In the genomic region with DNA sequence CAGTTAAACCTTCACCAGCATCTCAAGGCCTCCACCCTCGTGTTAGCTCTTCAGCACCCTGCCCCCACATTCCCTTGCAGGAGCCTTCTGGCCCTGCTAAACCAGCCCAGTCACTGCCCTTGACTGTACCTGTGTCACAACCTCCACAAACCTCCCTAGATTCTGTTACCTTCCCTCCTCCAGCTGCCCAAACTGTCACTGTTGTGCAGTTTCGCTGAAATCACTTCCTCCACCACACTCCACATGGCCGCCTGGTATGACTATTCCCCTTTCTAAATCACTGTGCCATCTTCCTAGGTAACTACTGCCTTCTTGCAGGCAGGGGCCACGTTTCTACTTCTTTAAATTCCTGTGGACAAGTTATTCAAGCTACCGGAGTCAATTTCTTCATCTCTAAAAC, we compare ENCODE assay signal across 20 cellular contexts.
DNase-seq lines count a peak whose midpoint lies in the region; ATAC-seq and TF ChIP-seq lines count a peak whose summit lies in the region.
"Had no signal": no experiment of that assay in that cellular context is flagged by ENCODE, and none has a peak within 500 bp of the region (broad histone marks: within the 10 kb centered on the region; RNA-seq: fewer than 3 reads in every experiment).

No MANE protein-coding gene starts in this region.

- H3K9me3 Mint-ChIP-seq in activated CD4-positive, alpha-beta memory T cell treated with anti-CD3 and anti-CD28 coated beads for 36 hours, result no peaks in the 10 kb centered on the region
- H3K9me3 Mint-ChIP-seq in activated CD4-positive, alpha-beta memory T cell treated with anti-CD3 and anti-CD28 coated beads, Interleukin-2, amount 10 ng/mL, durations not matched to agents 7 days and 5 days, result no peaks in the 10 kb centered on the region
- H3K9me3 Mint-ChIP-seq in WTC11 (no peaks in the 10 kb centered on the region; the same call in 1 of the 2 replicates), CD14-positive monocyte (peaks cover 0 to 1% (median 0%) of the 10 kb centered on the region in 7 donors)
- H3K9me3 Mint-ChIP-seq: CD8-positive, alpha-beta memory T cell had no signal

- no peaks in the 10 kb centered on the region for H4K20me1 ChIP-seq in Karpas-422 (ENCODE audit: insufficient read depth, low read depth, low read length)

- DNase-seq in activated CD4-positive, alpha-beta memory T cell treated with anti-CD3 and anti-CD28 coated beads for 36 hours, result peak; percentile 28
- DNase-seq in activated CD4-positive, alpha-beta memory T cell treated with anti-CD3 and anti-CD28 coated beads, Interleukin-2, amount 10 ng/mL, durations not matched to agents 7 days and 5 days, result no peak
- no peak for DNase-seq in WTC11 (ENCODE audit: low spot score)
- peak; percentile 49 for DNase-seq in posterior vena cava (ENCODE audit: low spot score)
- DNase-seq in CD14-positive monocyte (ENCODE audit: low spot score), result no peak
- no peak for DNase-seq in Karpas-422
- DNase-seq in HT-29 (ENCODE audit: low spot score), result no peak
- DNase-seq: CD8-positive, alpha-beta memory T cell; DMS79 treated with DMSO at 0.1 percent for 48 hours; KG1; NCI-H1436; NCI-H2029; NCI-H2171; NCI-H446; NCI-H69; NK-92 treated with Interleukin-12 subunit alpha and Interleukin-12 subunit beta, amount 100 ng/mL, for 24 hours; OCI-M1 had no signal

- H3K27me3 Mint-ChIP-seq in activated CD4-positive, alpha-beta memory T cell treated with anti-CD3 and anti-CD28 coated beads for 36 hours, result peaks cover 9% of the 10 kb centered on the region
- H3K27me3 Mint-ChIP-seq in activated CD4-positive, alpha-beta memory T cell treated with anti-CD3 and anti-CD28 coated beads, Interleukin-2, amount 10 ng/mL, durations not matched to agents 7 days and 5 days, result peaks cover 17% of the 10 kb centered on the region
- no peaks in the 10 kb centered on the region for H3K27me3 Mint-ChIP-seq in WTC11 (ENCODE audit: low read depth)
- H3K27me3 Mint-ChIP-seq in CD14-positive monocyte (ENCODE audit: low read depth in 3 of 3), result peaks cover 0 to 2% (median 0%) of the 10 kb centered on the region in 3 donors

- POLR2A ChIA-PET in activated CD4-positive, alpha-beta memory T cell treated with anti-CD3 and anti-CD28 coated beads for 36 hours (lab: Charles Lee), result no interaction called here
- POLR2A ChIA-PET in activated CD4-positive, alpha-beta memory T cell treated with anti-CD3 and anti-CD28 coated beads, Interleukin-2, amount 10 ng/mL, durations not matched to agents 7 days and 5 days (lab: Charles Lee), result no interaction called here
- POLR2A ChIA-PET in WTC11 (lab: Charles Lee), result no interaction called here

- no peaks in the 10 kb centered on the region for H3K9me3 ChIP-seq in Karpas-422 (ENCODE audit: low read length)
- H3K9me3 ChIP-seq: BLaER1, HAP-1 had no signal

- CTCF ChIA-PET in activated CD4-positive, alpha-beta memory T cell treated with anti-CD3 and anti-CD28 coated beads for 36 hours (lab: Charles Lee), result no interaction called here
- CTCF ChIA-PET in activated CD4-positive, alpha-beta memory T cell treated with anti-CD3 and anti-CD28 coated beads, Interleukin-2, amount 10 ng/mL, durations not matched to agents 7 days and 5 days (lab: Charles Lee), result interaction anchor here (1.0 kb wide), 1 partner anchor 192 kb away, joined by 4 read pairs; no protein-coding TSS in a partner anchor
- CTCF ChIA-PET in WTC11 (lab: Charles Lee), result interaction anchor here (0.7 to 2.3 kb wide), 7 partner anchors 54 to 267 kb away, joined by 3 to 15 read pairs (median 4); partner anchors contain the start of gene GALNT14

- intact Hi-C loops in activated CD4-positive, alpha-beta memory T cell treated with anti-CD3 and anti-CD28 coated beads for 36 hours (cut with micrococcal nuclease), result no loop called here
- intact Hi-C loops in posterior vena cava (cut with DNase I), result no loop called here
- intact Hi-C loops in CD14-positive monocyte (cut with micrococcal nuclease), result no loop called here

- peaks cover 2% of the 10 kb centered on the region for H3K4me1 Mint-ChIP-seq in activated CD4-positive, alpha-beta memory T cell treated with anti-CD3 and anti-CD28 coated beads for 36 hours (ENCODE audit: low read depth)
- peaks cover 7% of the 10 kb centered on the region for H3K4me1 Mint-ChIP-seq in activated CD4-positive, alpha-beta memory T cell treated with anti-CD3 and anti-CD28 coated beads, Interleukin-2, amount 10 ng/mL, durations not matched to agents 7 days and 5 days
- H3K4me1 Mint-ChIP-seq in WTC11 (peaks cover 27% of the 10 kb centered on the region), CD14-positive monocyte (peaks cover 2% of the 10 kb centered on the region)
- H3K4me1 Mint-ChIP-seq: CD8-positive, alpha-beta memory T cell had no signal

- H3K79me2 ChIP-seq in Karpas-422 (ENCODE audit: low read length), result no peaks in the 10 kb centered on the region

- TF ChIP-seq CTCF in WTC11 (IDR thresholded peaks at IDR 0.05) (no peak), CD14-positive monocyte (IDR thresholded peaks at IDR 0.05) (no peak)

- no peaks in the 10 kb centered on the region for H3K27me3 ChIP-seq in Karpas-422 (ENCODE audit: low read length)
- H3K27me3 ChIP-seq: BLaER1 had no signal

- H3K4me3 ChIP-seq in Karpas-422 (ENCODE audit: low read length), result no peak overlapping the region
- H3K4me3 ChIP-seq: BLaER1, HAP-1 had no signal

- no peak overlapping the region for H3K4me3 Mint-ChIP-seq in activated CD4-positive, alpha-beta memory T cell treated with anti-CD3 and anti-CD28 coated beads for 36 hours
- H3K4me3 Mint-ChIP-seq in activated CD4-positive, alpha-beta memory T cell treated with anti-CD3 and anti-CD28 coated beads, Interleukin-2, amount 10 ng/mL, durations not matched to agents 7 days and 5 days, result no peak overlapping the region
- H3K4me3 Mint-ChIP-seq in WTC11 (no peak overlapping the region), CD14-positive monocyte (no peak overlapping the region)

- no peak overlapping the region for H3K4me2 ChIP-seq in Karpas-422 (ENCODE audit: low read depth, low read length, poor library complexity, severe bottlenecking)

- H3K36me3 ChIP-seq in Karpas-422 (ENCODE audit: insufficient read depth, low read length), result no peaks in the 10 kb centered on the region
- H3K36me3 ChIP-seq: HAP-1 had no signal

- H3K9me2 ChIP-seq in Karpas-422 (replicated peaks; ENCODE audit: insufficient read depth, low read length), result no peaks in the 10 kb centered on the region

- H3K36me3 Mint-ChIP-seq in activated CD4-positive, alpha-beta memory T cell treated with anti-CD3 and anti-CD28 coated beads for 36 hours, result no peaks in the 10 kb centered on the region
- no peaks in the 10 kb centered on the region for H3K36me3 Mint-ChIP-seq in activated CD4-positive, alpha-beta memory T cell treated with anti-CD3 and anti-CD28 coated beads, Interleukin-2, amount 10 ng/mL, durations not matched to agents 7 days and 5 days (ENCODE audit: low read depth)
- H3K36me3 Mint-ChIP-seq in WTC11 (0 out of 2 replicates have a peak, but pooled peaks cover 3% of the 10 kb centered on the region), CD14-positive monocyte (no peaks in the 10 kb centered on the region)
- H3K36me3 Mint-ChIP-seq: CD8-positive, alpha-beta memory T cell had no signal

- no peak overlapping the region for H3K9ac ChIP-seq in Karpas-422 (ENCODE audit: low read length)
- H3K9ac ChIP-seq: BLaER1 had no signal

- no peaks in the 10 kb centered on the region for H3K4me1 ChIP-seq in Karpas-422 (ENCODE audit: low read length)
- H3K4me1 ChIP-seq: HAP-1 had no signal

- ATAC-seq in GM21360 (IDR thresholded peaks at IDR 0.05; ENCODE audit: unreplicated experiment) (peak; percentile 72), WTC11 (peak; percentile 50)

- no peak overlapping the region for H3K27ac ChIP-seq in Karpas-422 (ENCODE audit: low read length)
- H3K27ac ChIP-seq: BLaER1 had no signal

- H2AFZ ChIP-seq in Karpas-422 (ENCODE audit: low read length), result no peak overlapping the region

- H3K27ac Mint-ChIP-seq in activated CD4-positive, alpha-beta memory T cell treated with anti-CD3 and anti-CD28 coated beads for 36 hours, result no peak overlapping the region
- H3K27ac Mint-ChIP-seq in activated CD4-positive, alpha-beta memory T cell treated with anti-CD3 and anti-CD28 coated beads, Interleukin-2, amount 10 ng/mL, durations not matched to agents 7 days and 5 days, result no peak overlapping the region
- no peak overlapping the region for H3K27ac Mint-ChIP-seq in WTC11
- H3K27ac Mint-ChIP-seq in CD14-positive monocyte, result no peak overlapping the region
- H3K27ac Mint-ChIP-seq: CD8-positive, alpha-beta memory T cell had no signal

TF ChIP-seq in WTC11, 78 proteins besides CTCF, POLR2A, EP300 and RAD21:
- TF ChIP-seq OVOL2 (CRISPR knock-in tag; IDR thresholded peaks at IDR 0.05; ENCODE audit: borderline replicate concordance) (no peak), ZMAT4 (CRISPR knock-in tag; IDR thresholded peaks at IDR 0.05) (no peak), ZBTB21 (CRISPR knock-in tag; IDR thresholded peaks at IDR 0.05; ENCODE audit: borderline replicate concordance) (no peak), ZNF396 (CRISPR knock-in tag; IDR thresholded peaks at IDR 0.05; ENCODE audit: borderline replicate concordance) (no peak), SOX15 (CRISPR knock-in tag; IDR thresholded peaks at IDR 0.05) (no peak), ZNF219 (CRISPR knock-in tag; IDR thresholded peaks at IDR 0.05; ENCODE audit: borderline replicate concordance) (no peak), USF2 (CRISPR knock-in tag; IDR thresholded peaks at IDR 0.05) (no peak), CREM (CRISPR knock-in tag; IDR thresholded peaks at IDR 0.05) (no peak)
- TF ChIP-seq, protein P1, sequence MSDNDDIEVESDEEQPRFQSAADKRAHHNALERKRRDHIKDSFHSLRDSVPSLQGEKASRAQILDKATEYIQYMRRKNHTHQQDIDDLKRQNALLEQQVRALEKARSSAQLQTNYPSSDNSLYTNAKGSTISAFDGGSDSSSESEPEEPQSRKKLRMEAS (CRISPR knock-in tag; IDR thresholded peaks at IDR 0.05), result no peak

Comparison
In these comparisons a context has a peak if more than half of its experiments do, and no peak if none do; other contexts are left out.
1. DNase-seq: peak in activated CD4-positive, alpha-beta memory T cell treated with anti-CD3 and anti-CD28 coated beads for 36 hours (single experiment) and posterior vena cava (single experiment); none in activated CD4-positive, alpha-beta memory T cell treated with anti-CD3 and anti-CD28 coated beads, Interleukin-2, amount 10 ng/mL, durations not matched to agents 7 days and 5 days (single experiment), WTC11 (single experiment), CD14-positive monocyte (single experiment), Karpas-422 (single experiment) and HT-29 (single experiment).